8 cellular contexts compared by ENCODE assay signal in the genomic region with DNA sequence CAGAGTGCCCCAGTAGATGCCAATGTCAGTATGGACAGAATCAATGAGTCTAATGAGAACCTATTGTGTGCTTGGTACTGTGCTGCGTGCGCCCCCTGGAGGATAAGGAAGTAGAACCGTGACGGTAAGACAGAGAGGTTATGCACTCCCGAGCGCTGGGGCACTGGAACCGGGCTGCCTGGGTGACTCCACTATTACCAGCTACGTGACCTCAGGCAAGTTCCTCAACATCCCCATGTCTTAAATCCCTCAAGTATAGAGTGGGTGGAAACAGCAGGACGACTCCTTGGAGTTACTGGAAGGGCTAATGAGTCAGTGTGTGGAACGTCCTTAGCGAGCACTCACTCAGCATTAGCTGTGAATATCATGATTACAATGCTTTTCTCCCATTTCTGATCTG. TPM values are rescaled to one million over a fixed set of nuclear protein-coding genes. Genes with fewer than 3 reads are reported as not detected.
DNase-seq lines count a peak whose midpoint lies in the region; ATAC-seq and TF ChIP-seq lines count a peak whose summit lies in the region.

No MANE protein-coding gene starts in this region.

- H3K4me3 Mint-ChIP-seq in activated naive CD8-positive, alpha-beta T cell treated with anti-CD3 and anti-CD28 coated beads, Interleukin-2, amount 10 ng/mL, durations not matched to agents 7 days and 5 days: no peak overlapping the region

- no peaks in the 10 kb centered on the region for H3K9me3 ChIP-seq in left lung

- intact Hi-C loops in left lung (cut with DNase I): no loop called here

- peaks cover 2% of the 10 kb centered on the region for H3K4me1 Mint-ChIP-seq in activated naive CD8-positive, alpha-beta T cell treated with anti-CD3 and anti-CD28 coated beads, Interleukin-2, amount 10 ng/mL, durations not matched to agents 7 days and 5 days

- H3K27me3 Mint-ChIP-seq in activated naive CD8-positive, alpha-beta T cell treated with anti-CD3 and anti-CD28 coated beads, Interleukin-2, amount 10 ng/mL, durations not matched to agents 7 days and 5 days: no peaks in the 10 kb centered on the region

- no peak overlapping the region for H3K4me3 ChIP-seq in left lung

- ATAC-seq in HG03354 (IDR thresholded peaks at IDR 0.05; ENCODE audit: poor library complexity, severe bottlenecking, unreplicated experiment) (peak; percentile 62), left lung (peak; percentile 70), GM19395 (IDR thresholded peaks at IDR 0.05; ENCODE audit: unreplicated experiment) (no peak)
- peak; percentile 88 for ATAC-seq in activated naive CD8-positive, alpha-beta T cell treated with anti-CD3 and anti-CD28 coated beads, Interleukin-2, amount 10 ng/mL, durations not matched to agents 7 days and 5 days (ENCODE audit: low read depth)

- TF ChIP-seq CTCF in left lung (IDR thresholded peaks at IDR 0.05): peak; percentile 27 to 49

- DNase-seq in NCI-H524 (lab: John Stamatoyannopoulos, UW): peak; percentile 53 to 62
- DNase-seq in NCI-H524 treated with DMSO at 0.1 percent for 48 hours (lab: John Stamatoyannopoulos, UW): no peak
- peak; percentile 35 for DNase-seq in SW480 (ENCODE audit: low spot score)
- DNase-seq in activated naive CD8-positive, alpha-beta T cell treated with anti-CD3 and anti-CD28 coated beads, Interleukin-2, amount 10 ng/mL, durations not matched to agents 7 days and 5 days: peak; percentile 61
- peak in 1 of 2 donors; percentile 38 for DNase-seq in left lung
- peak; percentile 6 to 29 for DNase-seq in stimulated activated CD8-positive, alpha-beta memory T cell treated with anti-CD3 and anti-CD28 coated beads, Interleukin-7, amount 100 ng/mL, for 48 hours (ENCODE audit: extremely low read depth in 1 of 2, low read depth in 1 of 2)

- H3K27ac ChIP-seq in left lung: no peak overlapping the region

- H3K36me3 Mint-ChIP-seq in activated naive CD8-positive, alpha-beta T cell treated with anti-CD3 and anti-CD28 coated beads, Interleukin-2, amount 10 ng/mL, durations not matched to agents 7 days and 5 days: no peaks in the 10 kb centered on the region

- H3K27me3 ChIP-seq in left lung: no peaks in the 10 kb centered on the region

- H3K27ac Mint-ChIP-seq in activated naive CD8-positive, alpha-beta T cell treated with anti-CD3 and anti-CD28 coated beads, Interleukin-2, amount 10 ng/mL, durations not matched to agents 7 days and 5 days: no peak overlapping the region

- H3K9me3 Mint-ChIP-seq in activated naive CD8-positive, alpha-beta T cell treated with anti-CD3 and anti-CD28 coated beads, Interleukin-2, amount 10 ng/mL, durations not matched to agents 7 days and 5 days: no peaks in the 10 kb centered on the region

- H3K36me3 ChIP-seq in left lung: no peaks in the 10 kb centered on the region

- no peaks in the 10 kb centered on the region for H3K4me1 ChIP-seq in left lung

- POLR2A ChIA-PET in activated naive CD8-positive, alpha-beta T cell treated with anti-CD3 and anti-CD28 coated beads, Interleukin-2, amount 10 ng/mL, durations not matched to agents 7 days and 5 days (lab: Charles Lee): no interaction called here

RNA-seq across cellular contexts. Expression of a gene that starts 16.2 kb away (rescaled TPM):
- not detected for total RNA-seq in activated naive CD8-positive, alpha-beta T cell treated with anti-CD3 and anti-CD28 coated beads, Interleukin-2, amount 10 ng/mL, durations not matched to agents 7 days and 5 days
- total RNA-seq in left lung: under 1 TPM; 0.12 to 0.26 TPM

RNA-seq across cellular contexts. Expression of a gene that starts 34.5 kb away (rescaled TPM):
- not detected for total RNA-seq in activated naive CD8-positive, alpha-beta T cell treated with anti-CD3 and anti-CD28 coated beads, Interleukin-2, amount 10 ng/mL, durations not matched to agents 7 days and 5 days
- under 1 TPM in 1 of 2 donors, not detected in 1; 0.18 TPM for total RNA-seq in left lung

RNA-seq across cellular contexts. Expression of a gene that starts 53.3 kb away (rescaled TPM):
- 1 to 10 TPM; 5.3 to 5.8 TPM for total RNA-seq in activated naive CD8-positive, alpha-beta T cell treated with anti-CD3 and anti-CD28 coated beads, Interleukin-2, amount 10 ng/mL, durations not matched to agents 7 days and 5 days
- 1 to 10 TPM; 6.9 to 7.6 TPM for total RNA-seq in left lung
